In genomic region chr22:45531441-45531840, GRCh38 we compare ENCODE assay signal across 16 cellular contexts. TPM values are rescaled to one million over a fixed set of nuclear protein-coding genes. Genes with fewer than 3 reads are reported as not detected.
DNase-seq lines count a peak whose midpoint lies in the region; ATAC-seq, FAIRE-seq and TF ChIP-seq lines count a peak whose summit lies in the region.
"Had no signal": no experiment of that assay in that cellular context is flagged by ENCODE, and none has a peak within 500 bp of the region (broad histone marks: within the 10 kb centered on the region; RNA-seq: fewer than 3 reads in every experiment).

No MANE protein-coding gene starts in this region.

- ATAC-seq in IMR-90 (ENCODE audit: low read depth) = no peak
- no peak for ATAC-seq in upper lobe of right lung
- ATAC-seq: activated CD8-positive, alpha-beta memory T cell treated with anti-CD3 and anti-CD28 coated beads, Interleukin-2, amount 10 ng/mL, durations not matched to agents 7 days and 5 days; esophagus mucosa had no signal

- no peaks in the 10 kb centered on the region for H3K9me3 Mint-ChIP-seq in astrocyte (ENCODE audit: unreplicated experiment)

- WGBS in IMR-90 (ENCODE audit: extremely low coverage in 2 of 2, insufficient read length in 1 of 2), 2 experiments = 0% methylated on average over 1 of the region's 5 CpGs; no CpG with 5 or more reads in 1 of the 2 experiments
- 58% methylated on average over 5 of the region's 5 CpGs for WGBS in hepatocyte (ENCODE audit: low lambda C conversion rate, missing lambda C conversion rate)

- peak overlapping the region; percentile 78 for H2BK120ac ChIP-seq in IMR-90 (ENCODE audit: low read depth, low read length)

- no peak overlapping the region for H3K56ac ChIP-seq in IMR-90 (ENCODE audit: extremely low read depth, insufficient read depth, low read length)

- CTCF ChIA-PET in IMR-90 (lab: Yijun Ruan, JAX) = interaction anchor here (1.2 kb wide), 1 partner anchor 22 kb away, joined by 4 read pairs; no protein-coding TSS in a partner anchor

- no peak for FAIRE-seq in astrocyte (lab: Jason Lieb, UNC)
- FAIRE-seq: GM12878 had no signal

- no peak overlapping the region for H3K4me3 ChIP-seq in IMR-90 (ENCODE audit: insufficient read depth, low read depth, low read length)
- no peak overlapping the region for H3K4me3 ChIP-seq in astrocyte (ENCODE audit: insufficient read depth, low read depth, low read length)
- no peak overlapping the region for H3K4me3 ChIP-seq in hepatocyte
- H3K4me3 ChIP-seq in upper lobe of right lung = no peak overlapping the region
- H3K4me3 ChIP-seq: GM12878 had no signal

- H3K4me2 ChIP-seq in IMR-90 (ENCODE audit: low read depth, low read length) (no peak overlapping the region), astrocyte (ENCODE audit: low read length) (peak overlapping the region; percentile 24), hepatocyte (peak overlapping the region; percentile 27)

- H2BK5ac ChIP-seq in IMR-90 (ENCODE audit: low read depth, low read length, poor library complexity, severe bottlenecking) = peak overlapping the region; percentile 1

- peak overlapping the region; percentile 30; the same call in 1 of the 3 replicates for H2BK15ac ChIP-seq in IMR-90 (ENCODE audit: low read depth, low read length)

- peak overlapping the region; percentile 10; the same call in 1 of the 2 replicates for H3K9ac ChIP-seq in IMR-90 (ENCODE audit: low read depth, low read length)
- no peak overlapping the region for H3K9ac ChIP-seq in astrocyte (ENCODE audit: low read length)

- H3K4ac ChIP-seq in IMR-90 (ENCODE audit: low read depth, low read length) = peak overlapping the region; percentile 75

- H3K36me3 ChIP-seq in IMR-90 (ENCODE audit: control insufficient read depth, insufficient read depth, low read length) (peaks cover 58% of the 10 kb centered on the region; the same call in 1 of the 2 replicates), astrocyte (ENCODE audit: insufficient read depth, low read length) (peaks cover 7% of the 10 kb centered on the region), hepatocyte (replicated peaks; ENCODE audit: insufficient read depth, low read depth) (no peaks in the 10 kb centered on the region), upper lobe of right lung (no peaks in the 10 kb centered on the region)

- H3K79me2 ChIP-seq in astrocyte (ENCODE audit: insufficient read depth, low read length) (no peaks in the 10 kb centered on the region), hepatocyte (no peaks in the 10 kb centered on the region)

- H3K27ac ChIP-seq in IMR-90 (ENCODE audit: insufficient read depth, low read length) (peak overlapping the region; percentile 10; the same call in 1 of the 2 replicates), astrocyte (ENCODE audit: low read depth, low read length) (no peak overlapping the region), hepatocyte (peak overlapping the region; percentile 64), upper lobe of right lung (peak overlapping the region; percentile 24)

- peaks cover 0 to 40% of the 10 kb centered on the region in 2 experiments; a peak in 2 of 4 replicates for H3K79me1 ChIP-seq in IMR-90 (ENCODE audit: low read depth in 1 of 2, low read length in 2 of 2)

- H3K9me3 ChIP-seq in IMR-90 (ENCODE audit: control insufficient read depth, insufficient read depth, low read length) (no peaks in the 10 kb centered on the region), astrocyte (ENCODE audit: insufficient read depth, low read depth, low read length) (no peaks in the 10 kb centered on the region), hepatocyte (ENCODE audit: low read depth) (no peaks in the 10 kb centered on the region), upper lobe of right lung (no peaks in the 10 kb centered on the region)

- peak overlapping the region; percentile 34 for H4K91ac ChIP-seq in IMR-90 (ENCODE audit: insufficient read depth, low read depth, low read length)

- no peaks in the 10 kb centered on the region for H3K27me3 Mint-ChIP-seq in astrocyte (ENCODE audit: low read depth, unreplicated experiment)

- no peak overlapping the region for H3K4me3 Mint-ChIP-seq in astrocyte (ENCODE audit: unreplicated experiment)
- H3K4me3 Mint-ChIP-seq: activated CD8-positive, alpha-beta memory T cell treated with anti-CD3 and anti-CD28 coated beads, Interleukin-2, amount 10 ng/mL, durations not matched to agents 7 days and 5 days had no signal

- dilution Hi-C loops in IMR-90 (cut with HindIII; ENCODE audit: low sequenced_read_pairs, unreplicated experiment) = no loop called here

- H3K23ac ChIP-seq in IMR-90 (ENCODE audit: low read depth, low read length) = peak overlapping the region; percentile 51; the same call in 1 of the 2 replicates

- H3K9me2 ChIP-seq in hepatocyte (replicated peaks; ENCODE audit: insufficient read depth) = no peaks in the 10 kb centered on the region

- H3K4me1 ChIP-seq in IMR-90 (ENCODE audit: control insufficient read depth, insufficient read depth, low read length) = peaks cover 63% of the 10 kb centered on the region
- peaks cover 17% of the 10 kb centered on the region for H3K4me1 ChIP-seq in astrocyte (ENCODE audit: insufficient read depth, low read length)
- peaks cover 42% of the 10 kb centered on the region for H3K4me1 ChIP-seq in hepatocyte (ENCODE audit: insufficient read depth)
- peaks cover 9% of the 10 kb centered on the region for H3K4me1 ChIP-seq in upper lobe of right lung

- POLR2A ChIA-PET in IMR-90 (lab: Charles Lee; ENCODE audit: unreplicated experiment) = no interaction called here

- H3K4me1 Mint-ChIP-seq in astrocyte (ENCODE audit: low read depth, unreplicated experiment) = peaks cover 17% of the 10 kb centered on the region
- H3K4me1 Mint-ChIP-seq: activated CD8-positive, alpha-beta memory T cell treated with anti-CD3 and anti-CD28 coated beads, Interleukin-2, amount 10 ng/mL, durations not matched to agents 7 days and 5 days had no signal

- TF ChIP-seq CTCF in IMR-90 (conservative IDR thresholded peaks at IDR 0.05; ENCODE audit: low read depth, low read length) (no peak), astrocyte (IDR thresholded peaks at IDR 0.05; ENCODE audit: insufficient read depth, low read depth, low read length) (no peak), hepatocyte (IDR thresholded peaks at IDR 0.05; ENCODE audit: poor library complexity) (no peak), upper lobe of right lung (IDR thresholded peaks at IDR 0.05) (no peak)

- peaks cover 12% of the 10 kb centered on the region for H4K20me1 ChIP-seq in IMR-90 (ENCODE audit: insufficient read depth, low read length)
- no peaks in the 10 kb centered on the region for H4K20me1 ChIP-seq in astrocyte (ENCODE audit: insufficient read depth, low read length)
- no peaks in the 10 kb centered on the region for H4K20me1 ChIP-seq in hepatocyte (ENCODE audit: insufficient read depth, poor library complexity, severe bottlenecking)

- peak overlapping the region; percentile 37 for H3K18ac ChIP-seq in IMR-90 (ENCODE audit: low read depth, low read length)

- H3K9me1 ChIP-seq in IMR-90 (ENCODE audit: insufficient read depth, low read length) = peaks cover 37% of the 10 kb centered on the region

- H4K5ac ChIP-seq in IMR-90 (ENCODE audit: low read depth, low read length) = peak overlapping the region; percentile 53

- no peak for TF ChIP-seq POLR2A in IMR-90 (IDR thresholded peaks at IDR 0.05; ENCODE audit: low read depth, low read length)

- H3K27me3 ChIP-seq in IMR-90 (ENCODE audit: control insufficient read depth, insufficient read depth, low read length) (no peaks in the 10 kb centered on the region), astrocyte (ENCODE audit: insufficient read depth, low read length) (no peaks in the 10 kb centered on the region), hepatocyte (no peaks in the 10 kb centered on the region), upper lobe of right lung (no peaks in the 10 kb centered on the region)

- intact Hi-C loops in IMR-90 (cut with micrococcal nuclease) (no loop called here), upper lobe of right lung (cut with DNase I) (no loop called here)

- in situ Hi-C loops in IMR-90 (cut with MboI; ENCODE audit: low sequenced_read_pairs) = no loop called here

- no TSS peak for BruUV-seq in IMR-90 (replicated peaks; lab: Mats Ljungman, UMichigan)

- H2AFZ ChIP-seq in IMR-90 (replicated peaks; ENCODE audit: low read length, poor library complexity) (peak overlapping the region; percentile 48), astrocyte (ENCODE audit: low read depth, low read length) (no peak overlapping the region), hepatocyte (no peak overlapping the region)

- peak overlapping the region; percentile 77 for H2BK20ac ChIP-seq in IMR-90 (ENCODE audit: low read depth, low read length)

- peak overlapping the region; percentile 43 for H3K14ac ChIP-seq in IMR-90 (replicated peaks; ENCODE audit: low read depth, low read length)

- H2AK5ac ChIP-seq in IMR-90 (ENCODE audit: low read depth, low read length) = peak overlapping the region; percentile 43

- TF ChIP-seq RAD21 in IMR-90 (IDR thresholded peaks at IDR 0.05; ENCODE audit: low read length) = no peak

- H3K27ac Mint-ChIP-seq in astrocyte (ENCODE audit: unreplicated experiment) = no peak overlapping the region
- H3K27ac Mint-ChIP-seq: activated CD8-positive, alpha-beta memory T cell treated with anti-CD3 and anti-CD28 coated beads, Interleukin-2, amount 10 ng/mL, durations not matched to agents 7 days and 5 days had no signal

- DNase-seq in IMR-90 (no peak), astrocyte (ENCODE audit: low read depth) (no peak), hepatocyte (ENCODE audit: low spot score) (no peak), upper lobe of right lung (no peak), DMS153 (lab: John Stamatoyannopoulos, UW) (no peak), dedifferentiated amniotic fluid mesenchymal stem cell (ENCODE audit: extremely low spot score) (no peak)
- no peak for DNase-seq in activated CD4-positive, alpha-beta T cell treated with anti-CD3 and anti-CD28 coated beads for 1 hour
- DNase-seq: activated CD8-positive, alpha-beta memory T cell treated with anti-CD3 and anti-CD28 coated beads, Interleukin-2, amount 10 ng/mL, durations not matched to agents 7 days and 5 days; caudate nucleus; H7; NCI-H1436; NCI-H226; NK-92 treated with Interleukin-12 subunit alpha and Interleukin-12 subunit beta, amount 100 ng/mL, for 24 hours; substantia nigra had no signal

- peak overlapping the region in 1 of 2 experiments; percentile 41; a peak in 1 of 4 replicates for H4K8ac ChIP-seq in IMR-90 (ENCODE audit: low read depth in 2 of 2, low read length in 2 of 2)

- H2AK9ac ChIP-seq in IMR-90 (replicated peaks; ENCODE audit: low read depth, low read length, poor library complexity) = peak overlapping the region; percentile 86

- peaks cover 11% of the 10 kb centered on the region for H3K36me3 Mint-ChIP-seq in astrocyte (ENCODE audit: low read depth, unreplicated experiment)
- H3K36me3 Mint-ChIP-seq: activated CD8-positive, alpha-beta memory T cell treated with anti-CD3 and anti-CD28 coated beads, Interleukin-2, amount 10 ng/mL, durations not matched to agents 7 days and 5 days had no signal

TF ChIP-seq in IMR-90, 13 proteins besides CTCF, POLR2A, EP300 and RAD21 (continues in another document):
- TF ChIP-seq FOS (IDR thresholded peaks at IDR 0.05; ENCODE audit: low read depth, low read length) = no peak

RNA-seq across cellular contexts. Expression of gene FBLN1, which starts 28.8 kb away (rescaled TPM):
- total RNA-seq in IMR-90 (2012; rRNA removed) (11.3 and 11.4 TPM in 2 replicates), astrocyte (69.2 and 72.5 TPM in 2 replicates), hepatocyte (185 and 201 TPM in 2 replicates), upper lobe of right lung (272 TPM)
- polyA plus RNA-seq in IMR-90 (2012; rRNA removed) (80.8 and 87.9 TPM in 2 replicates), hepatocyte (669 and 709 TPM in 2 replicates)
- 107 and 230 TPM in 2 replicates for polyA plus RNA-seq in IMR-90 (2012; cell fraction: cytosol; rRNA removed)
- 78.8 and 81.4 TPM in 2 replicates for polyA plus RNA-seq in IMR-90 (2012; cell fraction: nucleus; rRNA removed; ENCODE audit: low replicate concordance)
